In the genomic region with DNA sequence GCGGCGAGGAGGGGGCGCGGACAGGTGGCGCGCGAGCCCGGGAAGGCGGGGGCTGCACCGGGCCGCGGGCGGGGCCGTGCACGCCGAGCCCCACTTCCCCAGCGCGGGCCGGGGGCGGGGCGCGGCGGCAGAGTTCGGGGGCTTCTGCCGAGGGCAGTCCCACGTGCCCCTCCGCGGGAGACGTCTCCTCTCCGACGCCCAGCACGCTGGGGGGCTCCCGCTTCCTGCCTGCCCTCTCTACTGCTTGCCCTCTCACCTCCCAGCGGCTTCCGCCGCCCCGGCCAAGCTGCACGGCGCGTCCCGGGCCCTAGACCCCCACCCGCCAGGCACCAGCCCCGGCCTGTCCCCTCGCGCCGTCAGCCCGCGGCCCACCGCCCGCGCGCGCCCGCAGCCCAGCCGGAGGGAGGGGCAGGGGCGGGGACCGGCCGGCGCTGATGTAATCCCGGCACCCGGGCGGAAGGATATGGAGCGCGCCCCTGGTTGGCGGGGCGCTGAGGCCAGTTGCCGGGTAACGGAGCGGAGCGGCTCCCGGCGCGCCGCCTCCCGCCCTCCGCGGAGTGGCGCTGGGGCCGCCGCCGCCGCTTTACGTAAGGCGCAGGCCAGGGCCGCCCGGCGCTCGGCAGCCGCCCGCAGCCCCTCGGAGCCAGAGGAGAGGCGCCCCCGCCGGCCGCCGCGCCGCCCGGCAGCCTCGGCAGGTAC, we compare ENCODE assay signal across 1 cellular context.
A peak's percentile ranks its signal among the peaks of the same experiment; 100 is the strongest.
TF ChIP-seq lines count a peak whose summit lies in the region.

A gene with protein sequence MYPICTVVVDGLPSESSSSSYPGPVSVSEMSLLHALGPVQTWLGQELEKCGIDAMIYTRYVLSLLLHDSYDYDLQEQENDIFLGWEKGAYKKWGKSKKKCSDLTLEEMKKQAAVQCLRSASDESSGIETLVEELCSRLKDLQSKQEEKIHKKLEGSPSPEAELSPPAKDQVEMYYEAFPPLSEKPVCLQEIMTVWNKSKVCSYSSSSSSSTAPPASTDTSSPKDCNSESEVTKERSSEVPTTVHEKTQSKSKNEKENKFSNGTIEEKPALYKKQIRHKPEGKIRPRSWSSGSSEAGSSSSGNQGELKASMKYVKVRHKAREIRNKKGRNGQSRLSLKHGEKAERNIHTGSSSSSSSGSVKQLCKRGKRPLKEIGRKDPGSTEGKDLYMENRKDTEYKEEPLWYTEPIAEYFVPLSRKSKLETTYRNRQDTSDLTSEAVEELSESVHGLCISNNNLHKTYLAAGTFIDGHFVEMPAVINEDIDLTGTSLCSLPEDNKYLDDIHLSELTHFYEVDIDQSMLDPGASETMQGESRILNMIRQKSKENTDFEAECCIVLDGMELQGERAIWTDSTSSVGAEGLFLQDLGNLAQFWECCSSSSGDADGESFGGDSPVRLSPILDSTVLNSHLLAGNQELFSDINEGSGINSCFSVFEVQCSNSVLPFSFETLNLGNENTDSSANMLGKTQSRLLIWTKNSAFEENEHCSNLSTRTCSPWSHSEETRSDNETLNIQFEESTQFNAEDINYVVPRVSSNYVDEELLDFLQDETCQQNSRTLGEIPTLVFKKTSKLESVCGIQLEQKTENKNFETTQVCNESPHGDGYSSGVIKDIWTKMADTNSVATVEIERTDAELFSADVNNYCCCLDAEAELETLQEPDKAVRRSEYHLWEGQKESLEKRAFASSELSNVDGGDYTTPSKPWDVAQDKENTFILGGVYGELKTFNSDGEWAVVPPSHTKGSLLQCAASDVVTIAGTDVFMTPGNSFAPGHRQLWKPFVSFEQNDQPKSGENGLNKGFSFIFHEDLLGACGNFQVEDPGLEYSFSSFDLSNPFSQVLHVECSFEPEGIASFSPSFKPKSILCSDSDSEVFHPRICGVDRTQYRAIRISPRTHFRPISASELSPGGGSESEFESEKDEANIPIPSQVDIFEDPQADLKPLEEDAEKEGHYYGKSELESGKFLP (N-terminal part only) (plus strand): TSS at position 581 of the 699 bp plus-strand sequence. CDS start 41,727 bp downstream, outside the sequence.

TF ChIP-seq in WTC11, 78 proteins besides CTCF, POLR2A, EP300 and RAD21 (continued from another document and continues in another):
- TF ChIP-seq, protein P1, sequence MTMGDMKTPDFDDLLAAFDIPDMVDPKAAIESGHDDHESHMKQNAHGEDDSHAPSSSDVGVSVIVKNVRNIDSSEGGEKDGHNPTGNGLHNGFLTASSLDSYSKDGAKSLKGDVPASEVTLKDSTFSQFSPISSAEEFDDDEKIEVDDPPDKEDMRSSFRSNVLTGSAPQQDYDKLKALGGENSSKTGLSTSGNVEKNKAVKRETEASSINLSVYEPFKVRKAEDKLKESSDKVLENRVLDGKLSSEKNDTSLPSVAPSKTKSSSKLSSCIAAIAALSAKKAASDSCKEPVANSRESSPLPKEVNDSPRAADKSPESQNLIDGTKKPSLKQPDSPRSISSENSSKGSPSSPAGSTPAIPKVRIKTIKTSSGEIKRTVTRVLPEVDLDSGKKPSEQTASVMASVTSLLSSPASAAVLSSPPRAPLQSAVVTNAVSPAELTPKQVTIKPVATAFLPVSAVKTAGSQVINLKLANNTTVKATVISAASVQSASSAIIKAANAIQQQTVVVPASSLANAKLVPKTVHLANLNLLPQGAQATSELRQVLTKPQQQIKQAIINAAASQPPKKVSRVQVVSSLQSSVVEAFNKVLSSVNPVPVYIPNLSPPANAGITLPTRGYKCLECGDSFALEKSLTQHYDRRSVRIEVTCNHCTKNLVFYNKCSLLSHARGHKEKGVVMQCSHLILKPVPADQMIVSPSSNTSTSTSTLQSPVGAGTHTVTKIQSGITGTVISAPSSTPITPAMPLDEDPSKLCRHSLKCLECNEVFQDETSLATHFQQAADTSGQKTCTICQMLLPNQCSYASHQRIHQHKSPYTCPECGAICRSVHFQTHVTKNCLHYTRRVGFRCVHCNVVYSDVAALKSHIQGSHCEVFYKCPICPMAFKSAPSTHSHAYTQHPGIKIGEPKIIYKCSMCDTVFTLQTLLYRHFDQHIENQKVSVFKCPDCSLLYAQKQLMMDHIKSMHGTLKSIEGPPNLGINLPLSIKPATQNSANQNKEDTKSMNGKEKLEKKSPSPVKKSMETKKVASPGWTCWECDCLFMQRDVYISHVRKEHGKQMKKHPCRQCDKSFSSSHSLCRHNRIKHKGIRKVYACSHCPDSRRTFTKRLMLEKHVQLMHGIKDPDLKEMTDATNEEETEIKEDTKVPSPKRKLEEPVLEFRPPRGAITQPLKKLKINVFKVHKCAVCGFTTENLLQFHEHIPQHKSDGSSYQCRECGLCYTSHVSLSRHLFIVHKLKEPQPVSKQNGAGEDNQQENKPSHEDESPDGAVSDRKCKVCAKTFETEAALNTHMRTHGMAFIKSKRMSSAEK (CRISPR knock-in tag; IDR thresholded peaks at IDR 0.05; ENCODE audit: borderline replicate concordance) = no peak
- TF ChIP-seq, protein P2, sequence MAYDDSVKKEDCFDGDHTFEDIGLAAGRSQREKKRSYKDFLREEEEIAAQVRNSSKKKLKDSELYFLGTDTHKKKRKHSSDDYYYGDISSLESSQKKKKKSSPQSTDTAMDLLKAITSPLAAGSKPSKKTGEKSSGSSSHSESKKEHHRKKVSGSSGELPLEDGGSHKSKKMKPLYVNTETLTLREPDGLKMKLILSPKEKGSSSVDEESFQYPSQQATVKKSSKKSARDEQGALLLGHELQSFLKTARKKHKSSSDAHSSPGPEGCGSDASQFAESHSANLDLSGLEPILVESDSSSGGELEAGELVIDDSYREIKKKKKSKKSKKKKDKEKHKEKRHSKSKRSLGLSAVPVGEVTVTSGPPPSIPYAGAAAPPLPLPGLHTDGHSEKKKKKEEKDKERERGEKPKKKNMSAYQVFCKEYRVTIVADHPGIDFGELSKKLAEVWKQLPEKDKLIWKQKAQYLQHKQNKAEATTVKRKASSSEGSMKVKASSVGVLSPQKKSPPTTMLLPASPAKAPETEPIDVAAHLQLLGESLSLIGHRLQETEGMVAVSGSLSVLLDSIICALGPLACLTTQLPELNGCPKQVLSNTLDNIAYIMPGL (CRISPR knock-in tag; IDR thresholded peaks at IDR 0.05) = no peak
- TF ChIP-seq, protein P3, sequence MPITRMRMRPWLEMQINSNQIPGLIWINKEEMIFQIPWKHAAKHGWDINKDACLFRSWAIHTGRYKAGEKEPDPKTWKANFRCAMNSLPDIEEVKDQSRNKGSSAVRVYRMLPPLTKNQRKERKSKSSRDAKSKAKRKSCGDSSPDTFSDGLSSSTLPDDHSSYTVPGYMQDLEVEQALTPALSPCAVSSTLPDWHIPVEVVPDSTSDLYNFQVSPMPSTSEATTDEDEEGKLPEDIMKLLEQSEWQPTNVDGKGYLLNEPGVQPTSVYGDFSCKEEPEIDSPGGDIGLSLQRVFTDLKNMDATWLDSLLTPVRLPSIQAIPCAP (CRISPR knock-in tag; IDR thresholded peaks at IDR 0.05) = no peak
- no peak for TF ChIP-seq NR2C2 (CRISPR knock-in tag; IDR thresholded peaks at IDR 0.05)
- TF ChIP-seq, protein P4, sequence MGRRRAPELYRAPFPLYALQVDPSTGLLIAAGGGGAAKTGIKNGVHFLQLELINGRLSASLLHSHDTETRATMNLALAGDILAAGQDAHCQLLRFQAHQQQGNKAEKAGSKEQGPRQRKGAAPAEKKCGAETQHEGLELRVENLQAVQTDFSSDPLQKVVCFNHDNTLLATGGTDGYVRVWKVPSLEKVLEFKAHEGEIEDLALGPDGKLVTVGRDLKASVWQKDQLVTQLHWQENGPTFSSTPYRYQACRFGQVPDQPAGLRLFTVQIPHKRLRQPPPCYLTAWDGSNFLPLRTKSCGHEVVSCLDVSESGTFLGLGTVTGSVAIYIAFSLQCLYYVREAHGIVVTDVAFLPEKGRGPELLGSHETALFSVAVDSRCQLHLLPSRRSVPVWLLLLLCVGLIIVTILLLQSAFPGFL (CRISPR knock-in tag; IDR thresholded peaks at IDR 0.05; ENCODE audit: borderline replicate concordance) = no peak
- no peak for TF ChIP-seq NFATC4 (CRISPR knock-in tag; IDR thresholded peaks at IDR 0.05)
- 0 out of 2 replicates have a peak, but pooled peaks have one; percentile 19 for TF ChIP-seq TCF7 (CRISPR knock-in tag; IDR thresholded peaks at IDR 0.05; ENCODE audit: low read depth)
- TF ChIP-seq, protein P5, sequence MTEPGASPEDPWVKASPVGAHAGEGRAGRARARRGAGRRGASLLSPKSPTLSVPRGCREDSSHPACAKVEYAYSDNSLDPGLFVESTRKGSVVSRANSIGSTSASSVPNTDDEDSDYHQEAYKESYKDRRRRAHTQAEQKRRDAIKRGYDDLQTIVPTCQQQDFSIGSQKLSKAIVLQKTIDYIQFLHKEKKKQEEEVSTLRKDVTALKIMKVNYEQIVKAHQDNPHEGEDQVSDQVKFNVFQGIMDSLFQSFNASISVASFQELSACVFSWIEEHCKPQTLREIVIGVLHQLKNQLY (CRISPR knock-in tag; IDR thresholded peaks at IDR 0.05) = no peak
- TF ChIP-seq, protein P6, sequence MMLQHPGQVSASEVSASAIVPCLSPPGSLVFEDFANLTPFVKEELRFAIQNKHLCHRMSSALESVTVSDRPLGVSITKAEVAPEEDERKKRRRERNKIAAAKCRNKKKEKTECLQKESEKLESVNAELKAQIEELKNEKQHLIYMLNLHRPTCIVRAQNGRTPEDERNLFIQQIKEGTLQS (CRISPR knock-in tag; conservative IDR thresholded peaks at IDR 0.05) = no peak
- 0 out of 2 replicates have a peak, but pooled peaks have one; percentile 63 for TF ChIP-seq MYBL2 (CRISPR knock-in tag; IDR thresholded peaks at IDR 0.05)
- TF ChIP-seq, protein P7, sequence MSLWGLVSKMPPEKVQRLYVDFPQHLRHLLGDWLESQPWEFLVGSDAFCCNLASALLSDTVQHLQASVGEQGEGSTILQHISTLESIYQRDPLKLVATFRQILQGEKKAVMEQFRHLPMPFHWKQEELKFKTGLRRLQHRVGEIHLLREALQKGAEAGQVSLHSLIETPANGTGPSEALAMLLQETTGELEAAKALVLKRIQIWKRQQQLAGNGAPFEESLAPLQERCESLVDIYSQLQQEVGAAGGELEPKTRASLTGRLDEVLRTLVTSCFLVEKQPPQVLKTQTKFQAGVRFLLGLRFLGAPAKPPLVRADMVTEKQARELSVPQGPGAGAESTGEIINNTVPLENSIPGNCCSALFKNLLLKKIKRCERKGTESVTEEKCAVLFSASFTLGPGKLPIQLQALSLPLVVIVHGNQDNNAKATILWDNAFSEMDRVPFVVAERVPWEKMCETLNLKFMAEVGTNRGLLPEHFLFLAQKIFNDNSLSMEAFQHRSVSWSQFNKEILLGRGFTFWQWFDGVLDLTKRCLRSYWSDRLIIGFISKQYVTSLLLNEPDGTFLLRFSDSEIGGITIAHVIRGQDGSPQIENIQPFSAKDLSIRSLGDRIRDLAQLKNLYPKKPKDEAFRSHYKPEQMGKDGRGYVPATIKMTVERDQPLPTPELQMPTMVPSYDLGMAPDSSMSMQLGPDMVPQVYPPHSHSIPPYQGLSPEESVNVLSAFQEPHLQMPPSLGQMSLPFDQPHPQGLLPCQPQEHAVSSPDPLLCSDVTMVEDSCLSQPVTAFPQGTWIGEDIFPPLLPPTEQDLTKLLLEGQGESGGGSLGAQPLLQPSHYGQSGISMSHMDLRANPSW (CRISPR knock-in tag; conservative IDR thresholded peaks at IDR 0.05; ENCODE audit: low read depth) = 0 out of 2 replicates have a peak, but pooled peaks have one; percentile 44
- TF ChIP-seq RORB (CRISPR knock-in tag; IDR thresholded peaks at IDR 0.05) = no peak
- TF ChIP-seq ZNF423 (CRISPR knock-in tag; IDR thresholded peaks at IDR 0.05) = peak; percentile 1; the same call in 1 of the 2 replicates
- TF ChIP-seq, protein P8, sequence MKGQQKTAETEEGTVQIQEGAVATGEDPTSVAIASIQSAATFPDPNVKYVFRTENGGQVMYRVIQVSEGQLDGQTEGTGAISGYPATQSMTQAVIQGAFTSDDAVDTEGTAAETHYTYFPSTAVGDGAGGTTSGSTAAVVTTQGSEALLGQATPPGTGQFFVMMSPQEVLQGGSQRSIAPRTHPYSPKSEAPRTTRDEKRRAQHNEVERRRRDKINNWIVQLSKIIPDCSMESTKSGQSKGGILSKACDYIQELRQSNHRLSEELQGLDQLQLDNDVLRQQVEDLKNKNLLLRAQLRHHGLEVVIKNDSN (CRISPR knock-in tag; IDR thresholded peaks at IDR 0.05) = no peak
- peak; percentile 81; the same call in 1 of the 2 replicates for TF ChIP-seq FOXP1 (CRISPR knock-in tag; IDR thresholded peaks at IDR 0.05; ENCODE audit: borderline replicate concordance)
- TF ChIP-seq TEAD1 (CRISPR knock-in tag; IDR thresholded peaks at IDR 0.05) = no peak; the same call in 1 of the 2 replicates
- TF ChIP-seq TP53 (CRISPR knock-in tag; IDR thresholded peaks at IDR 0.05) = no peak; the same call in none of the 2 replicates
- no peak for TF ChIP-seq SMAD4 (CRISPR knock-in tag; IDR thresholded peaks at IDR 0.05)
- TF ChIP-seq, protein P9, sequence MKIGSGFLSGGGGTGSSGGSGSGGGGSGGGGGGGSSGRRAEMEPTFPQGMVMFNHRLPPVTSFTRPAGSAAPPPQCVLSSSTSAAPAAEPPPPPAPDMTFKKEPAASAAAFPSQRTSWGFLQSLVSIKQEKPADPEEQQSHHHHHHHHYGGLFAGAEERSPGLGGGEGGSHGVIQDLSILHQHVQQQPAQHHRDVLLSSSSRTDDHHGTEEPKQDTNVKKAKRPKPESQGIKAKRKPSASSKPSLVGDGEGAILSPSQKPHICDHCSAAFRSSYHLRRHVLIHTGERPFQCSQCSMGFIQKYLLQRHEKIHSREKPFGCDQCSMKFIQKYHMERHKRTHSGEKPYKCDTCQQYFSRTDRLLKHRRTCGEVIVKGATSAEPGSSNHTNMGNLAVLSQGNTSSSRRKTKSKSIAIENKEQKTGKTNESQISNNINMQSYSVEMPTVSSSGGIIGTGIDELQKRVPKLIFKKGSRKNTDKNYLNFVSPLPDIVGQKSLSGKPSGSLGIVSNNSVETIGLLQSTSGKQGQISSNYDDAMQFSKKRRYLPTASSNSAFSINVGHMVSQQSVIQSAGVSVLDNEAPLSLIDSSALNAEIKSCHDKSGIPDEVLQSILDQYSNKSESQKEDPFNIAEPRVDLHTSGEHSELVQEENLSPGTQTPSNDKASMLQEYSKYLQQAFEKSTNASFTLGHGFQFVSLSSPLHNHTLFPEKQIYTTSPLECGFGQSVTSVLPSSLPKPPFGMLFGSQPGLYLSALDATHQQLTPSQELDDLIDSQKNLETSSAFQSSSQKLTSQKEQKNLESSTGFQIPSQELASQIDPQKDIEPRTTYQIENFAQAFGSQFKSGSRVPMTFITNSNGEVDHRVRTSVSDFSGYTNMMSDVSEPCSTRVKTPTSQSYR (CRISPR knock-in tag; IDR thresholded peaks at IDR 0.05) = no peak
- no peak for TF ChIP-seq IRF2 (CRISPR knock-in tag; IDR thresholded peaks at IDR 0.05; ENCODE audit: borderline replicate concordance, low read depth)
- 0 out of 2 replicates have a peak, but pooled peaks have one; percentile 28 for TF ChIP-seq FOXK1 (CRISPR knock-in tag; IDR thresholded peaks at IDR 0.05)
- TF ChIP-seq, protein P10, sequence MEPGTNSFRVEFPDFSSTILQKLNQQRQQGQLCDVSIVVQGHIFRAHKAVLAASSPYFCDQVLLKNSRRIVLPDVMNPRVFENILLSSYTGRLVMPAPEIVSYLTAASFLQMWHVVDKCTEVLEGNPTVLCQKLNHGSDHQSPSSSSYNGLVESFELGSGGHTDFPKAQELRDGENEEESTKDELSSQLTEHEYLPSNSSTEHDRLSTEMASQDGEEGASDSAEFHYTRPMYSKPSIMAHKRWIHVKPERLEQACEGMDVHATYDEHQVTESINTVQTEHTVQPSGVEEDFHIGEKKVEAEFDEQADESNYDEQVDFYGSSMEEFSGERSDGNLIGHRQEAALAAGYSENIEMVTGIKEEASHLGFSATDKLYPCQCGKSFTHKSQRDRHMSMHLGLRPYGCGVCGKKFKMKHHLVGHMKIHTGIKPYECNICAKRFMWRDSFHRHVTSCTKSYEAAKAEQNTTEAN (CRISPR knock-in tag; IDR thresholded peaks at IDR 0.05) = no peak
- TF ChIP-seq, protein P11, sequence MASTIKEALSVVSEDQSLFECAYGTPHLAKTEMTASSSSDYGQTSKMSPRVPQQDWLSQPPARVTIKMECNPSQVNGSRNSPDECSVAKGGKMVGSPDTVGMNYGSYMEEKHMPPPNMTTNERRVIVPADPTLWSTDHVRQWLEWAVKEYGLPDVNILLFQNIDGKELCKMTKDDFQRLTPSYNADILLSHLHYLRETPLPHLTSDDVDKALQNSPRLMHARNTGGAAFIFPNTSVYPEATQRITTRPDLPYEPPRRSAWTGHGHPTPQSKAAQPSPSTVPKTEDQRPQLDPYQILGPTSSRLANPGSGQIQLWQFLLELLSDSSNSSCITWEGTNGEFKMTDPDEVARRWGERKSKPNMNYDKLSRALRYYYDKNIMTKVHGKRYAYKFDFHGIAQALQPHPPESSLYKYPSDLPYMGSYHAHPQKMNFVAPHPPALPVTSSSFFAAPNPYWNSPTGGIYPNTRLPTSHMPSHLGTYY (CRISPR knock-in tag; IDR thresholded peaks at IDR 0.05) = no peak
- no peak for TF ChIP-seq NFE2L1 (CRISPR knock-in tag; IDR thresholded peaks at IDR 0.05)
- no peak for TF ChIP-seq ZNF263 (CRISPR knock-in tag; IDR thresholded peaks at IDR 0.05; ENCODE audit: low read depth)
